In the genomic region with DNA sequence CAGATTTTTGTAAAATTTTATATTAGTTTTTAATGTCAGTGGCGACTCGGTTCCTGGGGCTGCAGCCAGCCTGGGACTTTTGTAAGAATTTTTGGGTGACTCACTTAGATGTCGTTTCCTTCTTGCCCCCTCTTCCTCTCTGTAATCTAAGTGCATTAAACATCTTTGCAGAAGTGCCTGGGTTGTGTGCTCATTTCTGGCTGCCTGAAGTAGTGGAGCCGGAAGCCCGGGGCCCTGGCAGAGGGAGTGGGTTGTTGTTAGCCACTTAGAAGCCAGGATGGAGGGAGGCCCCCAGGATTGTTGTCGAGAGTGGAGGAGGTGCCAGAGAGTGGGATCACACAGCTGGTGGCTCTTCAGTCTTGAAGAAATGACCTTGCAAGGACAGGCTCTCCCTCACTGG, we compare ENCODE assay signal across 10 cellular contexts. TPM values are rescaled to one million over a fixed set of nuclear protein-coding genes. Genes with fewer than 3 reads are reported as not detected.
DNase-seq lines count a peak whose midpoint lies in the region; ATAC-seq, FAIRE-seq and TF ChIP-seq lines count a peak whose summit lies in the region.
"Had no signal": no experiment of that assay in that cellular context is flagged by ENCODE, and none has a peak within 500 bp of the region (broad histone marks: within the 10 kb centered on the region; RNA-seq: fewer than 3 reads in every experiment).

No MANE protein-coding gene starts in this region.

- no peak for FAIRE-seq in H54 (lab: Jason Lieb, UNC)
- FAIRE-seq: A549, K562 had no signal

- peaks cover 33 to 61% of the 10 kb centered on the region in 2 donors for H3K4me1 ChIP-seq in thoracic aorta (ENCODE audit: control insufficient read depth in 1 of 2, low read depth in 2 of 2)

- no peak for DNase-seq in activated CD4-positive, CD25-positive, alpha-beta regulatory T cell treated with anti-CD3 and anti-CD28 coated beads, Interleukin-2, amount 50 U/mL, for 72 hours
- no peak for DNase-seq in thoracic aorta (ENCODE audit: low spot score)
- DNase-seq in H7 = no peak
- DNase-seq in H54 (ENCODE audit: insufficient read length, low spot score) = no peak
- no peak for DNase-seq in cortex of kidney (lab: John Stamatoyannopoulos, UW)

- H3K4me3 ChIP-seq in thoracic aorta = peak overlapping the region; percentile 26
- H3K4me3 ChIP-seq in H7 (ENCODE audit: insufficient read depth, low read depth, low read length) = no peak overlapping the region
- H3K4me3 ChIP-seq: A549, K562 had no signal

- 6 to 68% (median 11%) methylated on average over 6 of the region's 6 CpGs for WGBS in adipose tissue, 3 donors

- no peaks in the 10 kb centered on the region for H3K27me3 ChIP-seq in layer of hippocampus (ENCODE audit: control insufficient read depth, insufficient read depth, low read length)
- no peaks in the 10 kb centered on the region for H3K27me3 ChIP-seq in thoracic aorta (replicated peaks; ENCODE audit: insufficient read depth)
- no peaks in the 10 kb centered on the region for H3K27me3 ChIP-seq in H7 (ENCODE audit: control insufficient read depth, insufficient read depth, low read length)

- no peaks in the 10 kb centered on the region for H3K9me3 ChIP-seq in thoracic aorta
- H3K9me3 ChIP-seq: A549 had no signal

- H3K36me3 ChIP-seq in thoracic aorta (peaks cover 4% of the 10 kb centered on the region), H7 (replicated peaks; ENCODE audit: control insufficient read depth, insufficient read depth, low read length) (no peaks in the 10 kb centered on the region)

- no peak for TF ChIP-seq POLR2A in H54 (IDR thresholded peaks at IDR 0.05; ENCODE audit: low read depth, low read length)

- H3K27ac ChIP-seq in adipose tissue (ENCODE audit: low read depth, low read length) (peak overlapping the region; percentile 57), layer of hippocampus (ENCODE audit: low read depth, low read length) (peak overlapping the region; percentile 2), thoracic aorta (peak overlapping the region; percentile 80 to 86)

- no peak for TF ChIP-seq CTCF in thoracic aorta (IDR thresholded peaks at IDR 0.05)

- ATAC-seq in activated CD4-positive, CD25-positive, alpha-beta regulatory T cell treated with anti-CD3 and anti-CD28 coated beads, Interleukin-2, amount 50 U/mL, for 24 hours = peak; percentile 59 to 63
- peak; percentile 64 for ATAC-seq in thoracic aorta (ENCODE audit: insufficient number of reproducible peaks, low FRiP score, low read depth)
- ATAC-seq: A549, K562 had no signal

RNA-seq across cellular contexts. Expression of gene TRIM8, which starts 11.0 kb away (rescaled TPM):
- polyA plus RNA-seq in adipose tissue = 100 to 1,000 TPM in 2 of 3 donors, 10 to 100 TPM in 1; 76.1 to 174 (median 115) TPM
- 100 to 1,000 TPM; 154 to 192 TPM for total RNA-seq in thoracic aorta
- 43.5 and 46.4 TPM in 2 replicates for total RNA-seq in H7 (2014; rRNA removed; shearing (Covaris generic))

Comparison
In these comparisons a context has a peak if more than half of its experiments do, and no peak if none do; other contexts are left out.
1. H3K27ac ChIP-seq: peak in every context shown above with its lines; median percentile 83 in thoracic aorta; 57 in adipose tissue; 2 in layer of hippocampus.